In the genomic region with DNA sequence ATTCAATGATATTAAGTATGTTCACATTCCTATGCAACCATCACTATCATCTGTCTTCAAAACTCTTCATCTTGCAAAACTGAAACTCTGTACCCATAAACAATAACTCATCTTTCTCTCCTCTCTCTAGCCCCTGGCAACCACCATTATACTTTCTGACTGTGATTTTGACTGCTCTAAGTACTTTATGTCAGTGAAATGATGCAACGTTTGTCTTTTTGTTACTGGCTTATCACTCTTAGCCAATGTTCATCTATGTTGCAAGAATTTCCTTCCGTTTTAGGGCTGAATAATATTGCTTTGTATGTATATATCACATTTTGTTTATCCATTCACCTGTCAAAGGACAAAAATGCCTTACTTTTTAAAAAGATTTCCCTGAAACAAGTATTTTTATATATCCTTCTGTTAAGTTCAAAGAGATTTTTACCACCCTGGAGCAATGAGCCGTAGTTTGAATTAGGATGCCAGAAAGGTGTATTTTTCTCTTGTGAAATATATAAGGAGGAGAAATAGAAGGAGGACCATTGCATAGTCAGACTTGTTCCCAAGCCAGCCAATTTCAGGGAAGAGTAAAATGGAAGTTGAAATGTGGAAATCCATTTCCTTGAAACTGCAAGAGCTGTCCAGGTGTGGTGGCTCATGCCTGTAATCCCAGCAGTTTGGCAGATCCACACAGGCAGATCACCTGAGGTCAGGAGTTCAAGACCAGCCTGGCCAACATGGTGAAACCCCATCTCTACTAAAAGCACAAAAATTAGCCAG, we compare ENCODE assay signal across 12 cellular contexts. TPM values are rescaled to one million over a fixed set of nuclear protein-coding genes. Genes with fewer than 3 reads are reported as not detected.
DNase-seq lines count a peak whose midpoint lies in the region; ATAC-seq, FAIRE-seq and TF ChIP-seq lines count a peak whose summit lies in the region.
"Had no signal": no experiment of that assay in that cellular context is flagged by ENCODE, and none has a peak within 500 bp of the region (broad histone marks: within the 10 kb centered on the region; RNA-seq: fewer than 3 reads in every experiment).

No MANE protein-coding gene starts in this region.

- CTCF ChIA-PET in CD8-positive, alpha-beta T cell (lab: Charles Lee), result no interaction called here
- CTCF ChIA-PET in activated CD4-positive, alpha-beta memory T cell treated with anti-CD3 and anti-CD28 coated beads for 36 hours (lab: Charles Lee), result no interaction called here

- no peak overlapping the region for H3K4me3 ChIP-seq in CD8-positive, alpha-beta T cell (ENCODE audit: low read depth, low read length)
- H3K4me3 ChIP-seq in KMS-11 (IDR thresholded peaks at IDR 0.05; ENCODE audit: insufficient read depth, low read depth, low read length), result no peak overlapping the region
- H3K4me3 ChIP-seq in keratinocyte (ENCODE audit: control insufficient read depth in 2 of 3, extremely low read depth in 1 of 3, insufficient read depth in 2 of 3, low read depth in 1 of 3, low read length in 3 of 3), result no peak overlapping the region

- H3K9ac ChIP-seq in KMS-11, result no peak overlapping the region
- H3K9ac ChIP-seq in keratinocyte (ENCODE audit: control insufficient read depth, extremely low read depth, insufficient read depth, low read length), result no peak overlapping the region

- H3K4me1 Mint-ChIP-seq in CD8-positive, alpha-beta T cell (ENCODE audit: low read depth), result peaks cover 22% of the 10 kb centered on the region
- peaks cover 28% of the 10 kb centered on the region for H3K4me1 Mint-ChIP-seq in activated CD4-positive, alpha-beta memory T cell treated with anti-CD3 and anti-CD28 coated beads for 36 hours (ENCODE audit: low read depth)

- no peak for TF ChIP-seq CTCF in CD8-positive, alpha-beta T cell (IDR thresholded peaks at IDR 0.05)
- TF ChIP-seq CTCF in KMS-11 (conservative IDR thresholded peaks at IDR 0.05; ENCODE audit: low read depth, low read length), result no peak
- TF ChIP-seq CTCF in keratinocyte (optimal IDR thresholded peaks at IDR 0.05 in 1 of 3, IDR thresholded peaks at IDR 0.05 in 1 of 3, conservative IDR thresholded peaks at IDR 0.05 in 1 of 3; ENCODE audit: extremely low read depth in 1 of 3, insufficient read depth in 2 of 3, low read length in 3 of 3), result no peak

- H3K27me3 ChIP-seq in CD8-positive, alpha-beta T cell (ENCODE audit: insufficient read depth, low read length), result no peaks in the 10 kb centered on the region
- H3K27me3 ChIP-seq in KMS-11 (ENCODE audit: insufficient read depth, low read depth) (no peaks in the 10 kb centered on the region), keratinocyte (ENCODE audit: control insufficient read depth, extremely low read depth, insufficient read depth, low read length) (no peaks in the 10 kb centered on the region)

- no peaks in the 10 kb centered on the region for H3K9me3 ChIP-seq in CD8-positive, alpha-beta T cell (ENCODE audit: low read length)
- no peaks in the 10 kb centered on the region for H3K9me3 ChIP-seq in keratinocyte (ENCODE audit: control insufficient read depth, low read depth, low read length)

- H3K27ac ChIP-seq in CD8-positive, alpha-beta T cell (ENCODE audit: low read depth, low read length), result no peak overlapping the region
- H3K27ac ChIP-seq in KMS-11 (peak overlapping the region; percentile 37; the same call in 1 of the 2 replicates), keratinocyte (ENCODE audit: control insufficient read depth, insufficient read depth, low read length) (peak overlapping the region; percentile 8)

- H3K9me1 ChIP-seq in keratinocyte (ENCODE audit: control insufficient read depth, extremely low read depth, insufficient read depth, low read length), result no peaks in the 10 kb centered on the region

- no peaks in the 10 kb centered on the region for H3K9me3 Mint-ChIP-seq in CD8-positive, alpha-beta T cell
- H3K9me3 Mint-ChIP-seq in activated CD4-positive, alpha-beta memory T cell treated with anti-CD3 and anti-CD28 coated beads for 36 hours, result no peaks in the 10 kb centered on the region
- H3K9me3 Mint-ChIP-seq: stimulated activated memory B cell treated with anti-CD40 and anti-IgM and Interleukin-4, amounts not matched to agents 10 μg/mL and 1 μg/mL and 100 μg/mL, for 72 hours had no signal

- FAIRE-seq in keratinocyte (lab: Jason Lieb, UNC), result no peak

- H3K36me3 ChIP-seq in CD8-positive, alpha-beta T cell (ENCODE audit: insufficient read depth, low read length), result no peaks in the 10 kb centered on the region
- H3K36me3 ChIP-seq in KMS-11 (ENCODE audit: insufficient read depth), result no peaks in the 10 kb centered on the region
- no peaks in the 10 kb centered on the region for H3K36me3 ChIP-seq in keratinocyte (ENCODE audit: control insufficient read depth in 2 of 2, extremely low read depth in 1 of 2, insufficient read depth in 2 of 2, low read length in 2 of 2)

- peak overlapping the region; percentile 3 for H3K27ac Mint-ChIP-seq in CD8-positive, alpha-beta T cell
- peak overlapping the region; percentile 55 for H3K27ac Mint-ChIP-seq in activated CD4-positive, alpha-beta memory T cell treated with anti-CD3 and anti-CD28 coated beads for 36 hours
- H3K27ac Mint-ChIP-seq: stimulated activated memory B cell treated with anti-CD40 and anti-IgM and Interleukin-4, amounts not matched to agents 10 μg/mL and 1 μg/mL and 100 μg/mL, for 72 hours had no signal

- POLR2A ChIA-PET in CD8-positive, alpha-beta T cell (lab: Charles Lee), result no interaction called here
- POLR2A ChIA-PET in activated CD4-positive, alpha-beta memory T cell treated with anti-CD3 and anti-CD28 coated beads for 36 hours (lab: Charles Lee), result no interaction called here

- peaks cover 10% of the 10 kb centered on the region for H3K79me2 ChIP-seq in KMS-11 (ENCODE audit: insufficient read depth, low read depth)
- peaks cover 5% of the 10 kb centered on the region for H3K79me2 ChIP-seq in keratinocyte (ENCODE audit: control insufficient read depth, insufficient read depth, low read length)

- no peak for ATAC-seq in CD8-positive, alpha-beta T cell
- no peak for ATAC-seq in HG03196 (IDR thresholded peaks at IDR 0.05; ENCODE audit: unreplicated experiment)
- ATAC-seq: stimulated activated memory B cell treated with anti-CD40 and anti-IgM and Interleukin-4, amounts not matched to agents 10 μg/mL and 1 μg/mL and 100 μg/mL, for 72 hours had no signal

- H2AFZ ChIP-seq in KMS-11 (ENCODE audit: low read depth), result no peak overlapping the region
- no peak overlapping the region for H2AFZ ChIP-seq in keratinocyte (ENCODE audit: control insufficient read depth, low read length)

- H3K4me2 ChIP-seq in KMS-11 (peak overlapping the region; percentile 36; the same call in 1 of the 2 replicates), keratinocyte (ENCODE audit: control insufficient read depth, extremely low read depth, insufficient read depth, low read depth, low read length) (no peak overlapping the region)

- H3K4me1 ChIP-seq in CD8-positive, alpha-beta T cell (ENCODE audit: insufficient read depth, low read length), result peaks cover 7% of the 10 kb centered on the region
- peaks cover 52% of the 10 kb centered on the region for H3K4me1 ChIP-seq in KMS-11 (ENCODE audit: low read depth, poor library complexity, severe bottlenecking)
- peaks cover 15% of the 10 kb centered on the region for H3K4me1 ChIP-seq in keratinocyte (ENCODE audit: control insufficient read depth, extremely low read depth, insufficient read depth, low read length)

- no peak for DNase-seq in CD8-positive, alpha-beta T cell
- DNase-seq in activated CD4-positive, alpha-beta memory T cell treated with anti-CD3 and anti-CD28 coated beads for 36 hours, result no peak
- DNase-seq in keratinocyte (ENCODE audit: low read depth, low spot score), result no peak
- DNase-seq in kidney tubule cell (ENCODE audit: low spot score), result no peak
- DNase-seq in activated gamma-delta T cell (lab: John Stamatoyannopoulos, UW), result no peak
- DNase-seq in HK-2 (ENCODE audit: unreplicated experiment), result no peak
- DNase-seq: cortex of kidney, EL, NCI-H524 had no signal

- H3K36me3 Mint-ChIP-seq in CD8-positive, alpha-beta T cell, result peaks cover 2% of the 10 kb centered on the region
- H3K36me3 Mint-ChIP-seq in activated CD4-positive, alpha-beta memory T cell treated with anti-CD3 and anti-CD28 coated beads for 36 hours, result peaks cover 2% of the 10 kb centered on the region

- no peaks in the 10 kb centered on the region for H4K20me1 ChIP-seq in KMS-11 (ENCODE audit: insufficient read depth)
- no peaks in the 10 kb centered on the region for H4K20me1 ChIP-seq in keratinocyte (ENCODE audit: control insufficient read depth, extremely low read depth, insufficient read depth, low read length)

- intact Hi-C loops in CD8-positive, alpha-beta T cell (cut with DNase I, micrococcal nuclease), result loop anchor here in 1 of 2 experiments (10.0 kb wide), 1 partner anchor 1789 kb away; a partner anchor contains a TSS
- intact Hi-C loops in activated CD4-positive, alpha-beta memory T cell treated with anti-CD3 and anti-CD28 coated beads for 36 hours (cut with micrococcal nuclease), result no loop called here

- dilution Hi-C loops in keratinocyte (cut with MboI; ENCODE audit: extremely low pct_ligation_motif_present, low sequenced_read_pairs), result no loop called here

- H3K4me3 Mint-ChIP-seq in CD8-positive, alpha-beta T cell, result no peak overlapping the region
- no peak overlapping the region for H3K4me3 Mint-ChIP-seq in activated CD4-positive, alpha-beta memory T cell treated with anti-CD3 and anti-CD28 coated beads for 36 hours
- H3K4me3 Mint-ChIP-seq: stimulated activated memory B cell treated with anti-CD40 and anti-IgM and Interleukin-4, amounts not matched to agents 10 μg/mL and 1 μg/mL and 100 μg/mL, for 72 hours had no signal

- H3K27me3 Mint-ChIP-seq in CD8-positive, alpha-beta T cell (ENCODE audit: low read depth), result no peaks in the 10 kb centered on the region
- H3K27me3 Mint-ChIP-seq in activated CD4-positive, alpha-beta memory T cell treated with anti-CD3 and anti-CD28 coated beads for 36 hours, result no peaks in the 10 kb centered on the region
- H3K27me3 Mint-ChIP-seq: stimulated activated memory B cell treated with anti-CD40 and anti-IgM and Interleukin-4, amounts not matched to agents 10 μg/mL and 1 μg/mL and 100 μg/mL, for 72 hours had no signal

RNA-seq across cellular contexts. Expression of a gene that starts 4.0 kb away (rescaled TPM):
- total RNA-seq in CD8-positive, alpha-beta T cell, result 10 to 100 TPM in 1 of 2 experiments, 1 to 10 TPM in 1; 8.9 to 10.9 TPM
- 10 to 100 TPM; 37.2 to 38.4 TPM for total RNA-seq in activated CD4-positive, alpha-beta memory T cell treated with anti-CD3 and anti-CD28 coated beads for 36 hours
- polyA plus RNA-seq in keratinocyte, result 0.57 to 1.1 TPM (median 1.00 TPM) in 3 replicates
- 0.17 TPM for polyA plus RNA-seq in keratinocyte (2011; ENCODE audit: low read depth)
- polyA plus RNA-seq in keratinocyte (2011; cell fraction: cytosol; rRNA removed), result 0.36 and 0.43 TPM in 2 replicates
- 0.60 and 0.64 TPM in 2 replicates for polyA plus RNA-seq in keratinocyte (2011; cell fraction: nucleus; rRNA removed)
- 0.37 and 1.2 TPM in 2 replicates for polyA plus RNA-seq in keratinocyte (2012; ENCODE audit: low replicate concordance)
- polyA minus RNA-seq in keratinocyte, result 0.07 to 0.26 TPM (median 0.23 TPM) in 3 replicates
- 0.58 TPM for polyA minus RNA-seq in keratinocyte (2011; cell fraction: cytosol; rRNA and poly(A)+ RNA removed)
- polyA minus RNA-seq in keratinocyte (2011; cell fraction: nucleus; rRNA and poly(A)+ RNA removed), result 0.74 and 1.2 TPM in 2 replicates

RNA-seq across cellular contexts. Expression of a gene that starts 5.5 kb away (rescaled TPM):
- 10 to 100 TPM; 35.7 to 37.0 TPM for total RNA-seq in CD8-positive, alpha-beta T cell
- total RNA-seq in activated CD4-positive, alpha-beta memory T cell treated with anti-CD3 and anti-CD28 coated beads for 36 hours, result 10 to 100 TPM; 40.7 to 47.7 TPM
- 15.1 to 24.5 TPM (median 21.3 TPM) in 3 replicates for polyA plus RNA-seq in keratinocyte
- polyA plus RNA-seq in keratinocyte (2011; ENCODE audit: low read depth), result 48.4 TPM
- polyA plus RNA-seq in keratinocyte (2011; cell fraction: cytosol; rRNA removed), result 13.9 and 27.0 TPM in 2 replicates
- 41.5 and 44.3 TPM in 2 replicates for polyA plus RNA-seq in keratinocyte (2011; cell fraction: nucleus; rRNA removed)
- 12.7 and 18.0 TPM in 2 replicates for polyA plus RNA-seq in keratinocyte (2012; ENCODE audit: low replicate concordance)
- polyA minus RNA-seq in keratinocyte, result 23.2 to 25.9 TPM (median 25.4 TPM) in 3 replicates
- 15.2 TPM for polyA minus RNA-seq in keratinocyte (2011; cell fraction: cytosol; rRNA and poly(A)+ RNA removed)
- polyA minus RNA-seq in keratinocyte (2011; cell fraction: nucleus; rRNA and poly(A)+ RNA removed), result 13.0 and 22.4 TPM in 2 replicates
